In genomic region chrX:15988661-15989603, GRCh38 we compare ENCODE assay signal across 9 cellular contexts.
DNase-seq lines count a peak whose midpoint lies in the region; ATAC-seq, FAIRE-seq and TF ChIP-seq lines count a peak whose summit lies in the region.
"Had no signal": no experiment of that assay in that cellular context is flagged by ENCODE, and none has a peak within 500 bp of the region (broad histone marks: within the 10 kb centered on the region; RNA-seq: fewer than 3 reads in every experiment).

No MANE protein-coding gene starts in this region.

- DNase-seq in CD1c-positive myeloid dendritic cell (ENCODE audit: extremely low spot score) (peak; percentile 17), HS-27A (ENCODE audit: low read depth) (peak; percentile 35), K562 (ENCODE audit: extremely low read depth in 1 of 4, low spot score in 3 of 4) (no peak), myocyte (ENCODE audit: low read depth) (peak; percentile 46), thyroid gland (no peak), lower lobe of right lung (no peak), activated gamma-delta T cell treated with Interleukin-2 at 50 U/mL for 16 hours (no peak)
- DNase-seq in stimulated activated CD4-positive, alpha-beta T cell treated with anti-CD3 and anti-CD28 coated beads, Interleukin-4, amount 100 ng/mL, for 24 hours = no peak

- no peak for TF ChIP-seq EP300 in K562 (IDR thresholded peaks at IDR 0.05; ENCODE audit: low read length)

- TF ChIP-seq POLR2A in K562 (conservative IDR thresholded peaks at IDR 0.05) (no peak), thyroid gland (IDR thresholded peaks at IDR 0.05) (no peak)

- POLR2A ChIA-PET in K562 (lab: Yijun Ruan, JAX) = interaction anchor here (0.6 to 0.7 kb wide), 2 partner anchors 543 to 1146 kb away, joined by 3 read pairs; no protein-coding TSS in a partner anchor

- no peaks in the 10 kb centered on the region for H3K9me1 ChIP-seq in K562 (ENCODE audit: control insufficient read depth, insufficient read depth, low read length)

- CTCF ChIA-PET in K562 (lab: Yijun Ruan, JAX; ENCODE audit: low intra/inter-chr PET ratio) = no interaction called here

- in situ Hi-C loops in K562 (cut with MboI) = no loop called here

- no TSS peak for BruUV-seq in K562 (replicated peaks; lab: Mats Ljungman, UMichigan)

- H3K9ac ChIP-seq in K562 (ENCODE audit: insufficient read depth in 1 of 2, low read depth in 2 of 2, low read length in 2 of 2) = no peak overlapping the region

- H3K27me3 ChIP-seq in K562 (ENCODE audit: control insufficient read depth in 2 of 2, insufficient read depth in 2 of 2, low read length in 2 of 2) (no peaks in the 10 kb centered on the region), thyroid gland (no peaks in the 10 kb centered on the region), lower lobe of right lung (ENCODE audit: low read depth) (no peaks in the 10 kb centered on the region)

- no peaks in the 10 kb centered on the region for H3K79me2 ChIP-seq in K562 (ENCODE audit: control insufficient read depth, insufficient read depth, low read length)

- H3K4me3 ChIP-seq in K562 (no peak overlapping the region), thyroid gland (replicated peaks in 1 of 3) (no peak overlapping the region), lower lobe of right lung (no peak overlapping the region)
- H3K4me3 ChIP-seq: uterus had no signal

- no peak overlapping the region for H3K4me2 ChIP-seq in K562 (ENCODE audit: insufficient read depth, low read length)

- H3K4me1 ChIP-seq in K562 (replicated peaks in 1 of 2; ENCODE audit: control insufficient read depth in 2 of 2, insufficient read depth in 2 of 2, low read length in 2 of 2) (no peaks in the 10 kb centered on the region), thyroid gland (no peaks in the 10 kb centered on the region), lower lobe of right lung (no peaks in the 10 kb centered on the region)
- H3K4me1 ChIP-seq: uterus had no signal

- no peaks in the 10 kb centered on the region for H3K36me3 ChIP-seq in K562 (ENCODE audit: control insufficient read depth, insufficient read depth, low read length)
- no peaks in the 10 kb centered on the region for H3K36me3 ChIP-seq in thyroid gland
- no peaks in the 10 kb centered on the region for H3K36me3 ChIP-seq in lower lobe of right lung
- H3K36me3 ChIP-seq: uterus had no signal

- no peak for ATAC-seq in K562
- ATAC-seq in lower lobe of right lung = no peak

- H2AFZ ChIP-seq in K562 (ENCODE audit: low read depth, low read length) = no peak overlapping the region

- H3K9me3 ChIP-seq in K562 (replicated peaks; ENCODE audit: control insufficient read depth, insufficient read depth, low read depth, low read length) = no peaks in the 10 kb centered on the region
- no peaks in the 10 kb centered on the region for H3K9me3 ChIP-seq in thyroid gland
- H3K9me3 ChIP-seq in lower lobe of right lung = no peaks in the 10 kb centered on the region
- H3K9me3 ChIP-seq: uterus had no signal

- FAIRE-seq in K562 (lab: Jason Lieb, UNC) = no peak

- H4K20me1 ChIP-seq in K562 (replicated peaks; ENCODE audit: control insufficient read depth, insufficient read depth, low read length) = no peaks in the 10 kb centered on the region

- WGBS in K562 (ENCODE audit: insufficient coverage, low coverage, missing lambda C conversion rate) = 6% methylated on average over 5 of the region's 5 CpGs
- 61 to 74% methylated on average over 5 of the region's 5 CpGs for WGBS in thyroid gland, 2 donors

- H3K27ac ChIP-seq in K562 (ENCODE audit: extremely low read depth, low read depth, low read length) (no peak overlapping the region), thyroid gland (no peak overlapping the region), lower lobe of right lung (no peak overlapping the region)

- intact Hi-C loops in K562 (cut with micrococcal nuclease) (no loop called here), thyroid gland (cut with DNase I) (no loop called here), lower lobe of right lung (cut with DNase I) (no loop called here)

- no peak for TF ChIP-seq CTCF in K562 (IDR thresholded peaks at IDR 0.05 in 2 of 3, conservative IDR thresholded peaks at IDR 0.05 in 1 of 3; ENCODE audit: insufficient read depth in 2 of 3, low read depth in 1 of 3, low read length in 3 of 3)
- no peak for TF ChIP-seq CTCF in thyroid gland (IDR thresholded peaks at IDR 0.05)
- TF ChIP-seq CTCF in lower lobe of right lung (IDR thresholded peaks at IDR 0.05) = no peak

- no peak for TF ChIP-seq RAD21 in K562 (CRISPR knock-in tag; conservative IDR thresholded peaks at IDR 0.05 in 1 of 2, IDR thresholded peaks at IDR 0.05 in 1 of 2)

TF ChIP-seq in K562, 482 proteins besides CTCF, POLR2A, EP300 and RAD21 (continues in another document):
- no peak for TF ChIP-seq ARNT (IDR thresholded peaks at IDR 0.05)
- no peak for TF ChIP-seq NEUROD1 (IDR thresholded peaks at IDR 0.05; ENCODE audit: borderline replicate concordance, low read depth, low read length, partially characterized antibody)
- TF ChIP-seq FOSL1 (tag; conservative IDR thresholded peaks at IDR 0.05) = peak; percentile 63
- TF ChIP-seq CREB5 (CRISPR knock-in tag; IDR thresholded peaks at IDR 0.05) = no peak
- TF ChIP-seq, protein P1, sequence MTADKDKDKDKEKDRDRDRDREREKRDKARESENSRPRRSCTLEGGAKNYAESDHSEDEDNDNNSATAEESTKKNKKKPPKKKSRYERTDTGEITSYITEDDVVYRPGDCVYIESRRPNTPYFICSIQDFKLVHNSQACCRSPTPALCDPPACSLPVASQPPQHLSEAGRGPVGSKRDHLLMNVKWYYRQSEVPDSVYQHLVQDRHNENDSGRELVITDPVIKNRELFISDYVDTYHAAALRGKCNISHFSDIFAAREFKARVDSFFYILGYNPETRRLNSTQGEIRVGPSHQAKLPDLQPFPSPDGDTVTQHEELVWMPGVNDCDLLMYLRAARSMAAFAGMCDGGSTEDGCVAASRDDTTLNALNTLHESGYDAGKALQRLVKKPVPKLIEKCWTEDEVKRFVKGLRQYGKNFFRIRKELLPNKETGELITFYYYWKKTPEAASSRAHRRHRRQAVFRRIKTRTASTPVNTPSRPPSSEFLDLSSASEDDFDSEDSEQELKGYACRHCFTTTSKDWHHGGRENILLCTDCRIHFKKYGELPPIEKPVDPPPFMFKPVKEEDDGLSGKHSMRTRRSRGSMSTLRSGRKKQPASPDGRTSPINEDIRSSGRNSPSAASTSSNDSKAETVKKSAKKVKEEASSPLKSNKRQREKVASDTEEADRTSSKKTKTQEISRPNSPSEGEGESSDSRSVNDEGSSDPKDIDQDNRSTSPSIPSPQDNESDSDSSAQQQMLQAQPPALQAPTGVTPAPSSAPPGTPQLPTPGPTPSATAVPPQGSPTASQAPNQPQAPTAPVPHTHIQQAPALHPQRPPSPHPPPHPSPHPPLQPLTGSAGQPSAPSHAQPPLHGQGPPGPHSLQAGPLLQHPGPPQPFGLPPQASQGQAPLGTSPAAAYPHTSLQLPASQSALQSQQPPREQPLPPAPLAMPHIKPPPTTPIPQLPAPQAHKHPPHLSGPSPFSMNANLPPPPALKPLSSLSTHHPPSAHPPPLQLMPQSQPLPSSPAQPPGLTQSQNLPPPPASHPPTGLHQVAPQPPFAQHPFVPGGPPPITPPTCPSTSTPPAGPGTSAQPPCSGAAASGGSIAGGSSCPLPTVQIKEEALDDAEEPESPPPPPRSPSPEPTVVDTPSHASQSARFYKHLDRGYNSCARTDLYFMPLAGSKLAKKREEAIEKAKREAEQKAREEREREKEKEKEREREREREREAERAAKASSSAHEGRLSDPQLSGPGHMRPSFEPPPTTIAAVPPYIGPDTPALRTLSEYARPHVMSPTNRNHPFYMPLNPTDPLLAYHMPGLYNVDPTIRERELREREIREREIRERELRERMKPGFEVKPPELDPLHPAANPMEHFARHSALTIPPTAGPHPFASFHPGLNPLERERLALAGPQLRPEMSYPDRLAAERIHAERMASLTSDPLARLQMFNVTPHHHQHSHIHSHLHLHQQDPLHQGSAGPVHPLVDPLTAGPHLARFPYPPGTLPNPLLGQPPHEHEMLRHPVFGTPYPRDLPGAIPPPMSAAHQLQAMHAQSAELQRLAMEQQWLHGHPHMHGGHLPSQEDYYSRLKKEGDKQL (CRISPR knock-in tag; IDR thresholded peaks at IDR 0.05; ENCODE audit: borderline replicate concordance) = no peak

Comparison
In these comparisons a context has a peak if more than half of its experiments do, and no peak if none do; other contexts are left out.
1. DNase-seq: peak in CD1c-positive myeloid dendritic cell (single experiment), HS-27A (single experiment) and myocyte (single experiment); none in K562 (0 of 4), thyroid gland (0 of 2), lower lobe of right lung (single experiment), activated gamma-delta T cell treated with Interleukin-2 at 50 U/mL for 16 hours (single experiment) and stimulated activated CD4-positive, alpha-beta T cell treated with anti-CD3 and anti-CD28 coated beads, Interleukin-4, amount 100 ng/mL, for 24 hours (single experiment).